In the genomic region with DNA sequence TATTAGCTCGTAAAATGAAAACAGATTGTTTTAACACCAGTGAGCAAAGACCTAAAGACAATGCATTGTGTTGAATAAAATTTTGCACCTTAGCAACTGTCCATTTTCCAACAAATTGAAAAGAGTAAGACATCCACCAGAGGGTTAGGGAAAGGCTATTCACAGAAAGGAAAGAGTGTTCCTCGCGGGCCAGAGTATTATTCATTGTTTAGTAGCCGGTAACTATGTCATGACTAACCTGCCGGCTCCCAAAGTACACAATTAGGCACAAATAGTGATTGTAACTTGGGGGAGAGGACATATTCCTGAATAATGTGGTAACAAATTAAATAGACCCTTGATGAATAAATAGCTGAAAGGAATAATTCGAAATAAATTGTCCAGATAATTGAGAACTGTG, we compare ENCODE assay signal across 16 cellular contexts.
A peak's percentile ranks its signal among the peaks of the same experiment; 100 is the strongest.
DNase-seq lines count a peak whose midpoint lies in the region; ATAC-seq and TF ChIP-seq lines count a peak whose summit lies in the region.
"Had no signal": no experiment of that assay in that cellular context is flagged by ENCODE, and none has a peak within 500 bp of the region (broad histone marks: within the 10 kb centered on the region; RNA-seq: fewer than 3 reads in every experiment).

No MANE protein-coding gene starts in this region.

- no peaks in the 10 kb centered on the region for H3K36me3 ChIP-seq in PC-3 (ENCODE audit: low read depth, low read length)

- H3K4me1 ChIP-seq in PC-3 (ENCODE audit: insufficient read depth, low read length) = peaks cover 19% of the 10 kb centered on the region
- H3K4me1 ChIP-seq: A549 had no signal

- ATAC-seq in PC-3 = peak; percentile 98
- ATAC-seq in GM18870 (IDR thresholded peaks at IDR 0.05; ENCODE audit: unreplicated experiment) = no peak
- no peak for ATAC-seq in SK-N-SH treated with all-trans-retinoic acid at 6 μM for 48 hours
- ATAC-seq: A549; CD8-positive, alpha-beta T cell; HepG2 had no signal

- no peaks in the 10 kb centered on the region for H3K27me3 Mint-ChIP-seq in activated CD4-positive, alpha-beta T cell treated with anti-CD3 and anti-CD28 coated beads, Interleukin-2, amount 10 ng/mL, durations not matched to agents 7 days and 5 days

- H3K4me3 Mint-ChIP-seq in activated CD4-positive, alpha-beta T cell treated with anti-CD3 and anti-CD28 coated beads, Interleukin-2, amount 10 ng/mL, durations not matched to agents 7 days and 5 days = no peak overlapping the region
- H3K4me3 Mint-ChIP-seq: CD14-positive monocyte; CD8-positive, alpha-beta T cell; HFFc6 had no signal

- CTCF ChIA-PET in PC-3 (lab: Charles Lee) = no interaction called here
- CTCF ChIA-PET in activated CD4-positive, alpha-beta T cell treated with anti-CD3 and anti-CD28 coated beads, Interleukin-2, amount 10 ng/mL, durations not matched to agents 7 days and 5 days (lab: Charles Lee) = no interaction called here

- H3K27me3 ChIP-seq in PC-3 (ENCODE audit: low read length) = no peaks in the 10 kb centered on the region

- peaks cover 4% of the 10 kb centered on the region for H3F3A ChIP-seq in PC-3 (ENCODE audit: low read length, unreplicated experiment)

- H3K4me1 Mint-ChIP-seq in activated CD4-positive, alpha-beta T cell treated with anti-CD3 and anti-CD28 coated beads, Interleukin-2, amount 10 ng/mL, durations not matched to agents 7 days and 5 days = no peaks in the 10 kb centered on the region
- H3K4me1 Mint-ChIP-seq: CD14-positive monocyte had no signal

- peak overlapping the region; percentile 61 for H3K4me2 ChIP-seq in PC-3 (ENCODE audit: low read length)
- H3K4me2 ChIP-seq: A549 had no signal

- POLR2A ChIA-PET in PC-3 (lab: Charles Lee; ENCODE audit: unreplicated experiment) = no interaction called here
- POLR2A ChIA-PET in activated CD4-positive, alpha-beta T cell treated with anti-CD3 and anti-CD28 coated beads, Interleukin-2, amount 10 ng/mL, durations not matched to agents 7 days and 5 days (lab: Charles Lee) = no interaction called here

- TF ChIP-seq CTCF in PC-3 (conservative IDR thresholded peaks at IDR 0.05; ENCODE audit: low read depth, low read length) (no peak), astrocyte of the spinal cord (IDR thresholded peaks at IDR 0.05; ENCODE audit: low read depth, low read length) (no peak)

- peak overlapping the region; percentile 69 for H3K9ac ChIP-seq in PC-3 (ENCODE audit: low read length)

- intact Hi-C loops in PC-3 (cut with micrococcal nuclease) = loop anchor here (1.0 to 5.0 kb wide), 4 partner anchors 69 to 233 kb away; no protein-coding TSS in a partner anchor

- in situ Hi-C loops in astrocyte of the spinal cord (cut with HindIII; ENCODE audit: low sequenced_read_pairs) = no loop called here

- peaks cover 5% of the 10 kb centered on the region for H3K9me3 Mint-ChIP-seq in activated CD4-positive, alpha-beta T cell treated with anti-CD3 and anti-CD28 coated beads, Interleukin-2, amount 10 ng/mL, durations not matched to agents 7 days and 5 days
- H3K9me3 Mint-ChIP-seq: HFFc6 had no signal

- no peaks in the 10 kb centered on the region for H3K36me3 Mint-ChIP-seq in activated CD4-positive, alpha-beta T cell treated with anti-CD3 and anti-CD28 coated beads, Interleukin-2, amount 10 ng/mL, durations not matched to agents 7 days and 5 days (ENCODE audit: low read depth)
- H3K36me3 Mint-ChIP-seq: CD14-positive monocyte; CD8-positive, alpha-beta T cell had no signal

- no peak overlapping the region for H3K27ac Mint-ChIP-seq in activated CD4-positive, alpha-beta T cell treated with anti-CD3 and anti-CD28 coated beads, Interleukin-2, amount 10 ng/mL, durations not matched to agents 7 days and 5 days
- H3K27ac Mint-ChIP-seq: CD14-positive monocyte; CD8-positive, alpha-beta T cell; HFFc6 had no signal

- peak overlapping the region; percentile 34 for H2AFZ ChIP-seq in PC-3 (ENCODE audit: low read length)

- BruUV-seq in PC-3 (replicated peaks; lab: Mats Ljungman, UMichigan) = no TSS peak

- DNase-seq in HT1080 (ENCODE audit: low read depth) (peak; percentile 42), PC-3 (peak; percentile 97), astrocyte of the spinal cord (ENCODE audit: low read depth, low spot score) (peak; percentile 6), renal cortical epithelial cell (ENCODE audit: low read depth) (peak; percentile 17)
- DNase-seq in activated CD4-positive, alpha-beta T cell treated with anti-CD3 and anti-CD28 coated beads, Interleukin-2, amount 10 ng/mL, durations not matched to agents 7 days and 5 days = no peak
- DNase-seq: CD8-positive, alpha-beta T cell; COR-L47; DND-41; GOT3; HCEC 1CT; HFFc6 had no signal

- no peak overlapping the region for H3K4me3 ChIP-seq in PC-3 (ENCODE audit: low read length)
- H3K4me3 ChIP-seq in astrocyte of the spinal cord (ENCODE audit: low read depth, low read length) = no peak overlapping the region
- H3K4me3 ChIP-seq: A549 had no signal

- H3K9me3 ChIP-seq in PC-3 (ENCODE audit: low read length) = no peaks in the 10 kb centered on the region
- H3K9me3 ChIP-seq: A549 had no signal

- H3K9me2 ChIP-seq in PC-3 (replicated peaks; ENCODE audit: low read length) = no peaks in the 10 kb centered on the region

- no peaks in the 10 kb centered on the region for H4K20me1 ChIP-seq in PC-3 (ENCODE audit: low read length)

- H3K27ac ChIP-seq in PC-3 (ENCODE audit: low read length) = peak overlapping the region; percentile 92
- H3K27ac ChIP-seq: A549 had no signal

- no peaks in the 10 kb centered on the region for H3K79me2 ChIP-seq in PC-3 (ENCODE audit: low read length)

TF ChIP-seq in SK-N-SH treated with all-trans-retinoic acid at 6 μM for 48 hours, 23 proteins besides CTCF, POLR2A, EP300 and RAD21:
- no peak for TF ChIP-seq ZFP3 (CRISPR knock-in tag; IDR thresholded peaks at IDR 0.05)
- TF ChIP-seq ZNF70 (CRISPR knock-in tag; IDR thresholded peaks at IDR 0.05) = no peak
- TF ChIP-seq ESRRG (CRISPR knock-in tag; IDR thresholded peaks at IDR 0.05) = no peak
- TF ChIP-seq TCF4 (CRISPR knock-in tag; IDR thresholded peaks at IDR 0.05; ENCODE audit: borderline replicate concordance) = no peak
- no peak for TF ChIP-seq PPARA (CRISPR knock-in tag; IDR thresholded peaks at IDR 0.05; ENCODE audit: borderline replicate concordance)
- TF ChIP-seq PATZ1 (CRISPR knock-in tag; IDR thresholded peaks at IDR 0.05; ENCODE audit: borderline replicate concordance) = no peak
- TF ChIP-seq RARB (CRISPR knock-in tag; IDR thresholded peaks at IDR 0.05) = no peak
- TF ChIP-seq TOX (CRISPR knock-in tag; IDR thresholded peaks at IDR 0.05; ENCODE audit: borderline replicate concordance) = no peak
- no peak for TF ChIP-seq BACH2 (CRISPR knock-in tag; IDR thresholded peaks at IDR 0.05; ENCODE audit: borderline replicate concordance)
- TF ChIP-seq CREB5 (CRISPR knock-in tag; IDR thresholded peaks at IDR 0.05; ENCODE audit: low read depth) = no peak
